ENCODE assay signal across 18 cellular contexts in the genomic region with DNA sequence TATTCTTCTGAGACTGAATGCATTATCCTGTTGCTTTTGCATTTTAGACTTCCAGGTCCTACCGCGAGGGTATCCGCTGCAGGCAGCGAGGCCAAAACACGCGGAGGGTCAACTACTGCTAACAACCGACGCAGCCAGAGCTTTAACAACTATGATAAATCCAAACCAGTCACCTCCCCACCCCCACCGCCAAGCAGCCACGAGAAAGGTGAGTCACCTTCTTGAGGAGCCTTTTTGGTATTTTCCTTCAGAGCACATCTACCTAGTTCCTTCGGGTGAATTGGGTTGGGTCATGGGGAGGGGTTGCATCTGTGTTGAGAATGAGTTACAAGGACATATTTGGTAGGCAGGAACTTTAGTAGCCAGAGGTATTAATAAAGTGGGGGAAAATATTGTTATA.
A peak's percentile ranks its signal among the peaks of the same experiment; 100 is the strongest.
DNase-seq lines count a peak whose midpoint lies in the region; ATAC-seq, FAIRE-seq and TF ChIP-seq lines count a peak whose summit lies in the region.
"Had no signal": no experiment of that assay in that cellular context is flagged by ENCODE, and none has a peak within 500 bp of the region (broad histone marks: within the 10 kb centered on the region; RNA-seq: fewer than 3 reads in every experiment).

No MANE protein-coding gene starts in this region.

- H2BK120ac ChIP-seq in H9 (ENCODE audit: low read depth, low read length, poor library complexity, severe bottlenecking): no peak overlapping the region

- no peak overlapping the region for H3K27ac ChIP-seq in H9 (ENCODE audit: insufficient read length, low read depth, low read length)
- H3K27ac ChIP-seq in thoracic aorta: peak overlapping the region in 1 of 2 donors; percentile 45
- no peak overlapping the region for H3K27ac ChIP-seq in heart left ventricle
- H3K27ac ChIP-seq: parathyroid adenoma, tibial nerve had no signal

- H3K4me3 Mint-ChIP-seq in H9 (no peak overlapping the region), T-helper 17 cell (no peak overlapping the region)
- H3K4me3 Mint-ChIP-seq: activated naive CD8-positive, alpha-beta T cell; brain; natural killer cell had no signal

- no peak overlapping the region for H2AFZ ChIP-seq in H9 (ENCODE audit: low read length)
- H2AFZ ChIP-seq: parathyroid adenoma had no signal

- H4K5ac ChIP-seq in H9 (ENCODE audit: insufficient read length, low read depth, low read length): no peak overlapping the region

- no peak overlapping the region for H3K23ac ChIP-seq in H9 (ENCODE audit: insufficient read length, low read depth, low read length)

- no peak overlapping the region for H3K18ac ChIP-seq in H9 (ENCODE audit: insufficient read length, low read depth, low read length)

- FAIRE-seq in RCC 7860 (lab: Jason Lieb, UNC) (no peak), GM19239 (lab: Jason Lieb, UNC) (no peak)

- no peak overlapping the region for H3K4me2 ChIP-seq in H9 (ENCODE audit: insufficient read depth, insufficient read length, low read length)

- H2BK12ac ChIP-seq in H9 (ENCODE audit: insufficient read length, low read depth, low read length): no peak overlapping the region

- no peak overlapping the region for H2AK5ac ChIP-seq in H9 (ENCODE audit: insufficient read length, low read length)

- H2BK20ac ChIP-seq in H9 (ENCODE audit: low read depth, low read length, poor library complexity, severe bottlenecking): no peak overlapping the region

- H4K8ac ChIP-seq in H9 (replicated peaks; ENCODE audit: insufficient read length, low read depth, low read length): no peak overlapping the region

- H3K9me3 ChIP-seq in H9 (ENCODE audit: control insufficient read depth, low read depth, low read length): no peaks in the 10 kb centered on the region
- no peaks in the 10 kb centered on the region for H3K9me3 ChIP-seq in thoracic aorta
- H3K9me3 ChIP-seq in heart left ventricle: no peaks in the 10 kb centered on the region
- H3K9me3 ChIP-seq in T-helper 17 cell (ENCODE audit: control insufficient read depth, low read length, poor library complexity, severe bottlenecking): no peaks in the 10 kb centered on the region
- H3K9me3 ChIP-seq: tibial nerve had no signal

- H3T11ph ChIP-seq in H9 (ENCODE audit: low read length): no peak overlapping the region

- H4K91ac ChIP-seq in H9 (ENCODE audit: insufficient read length, low read depth, low read length): no peak overlapping the region

- no CpG with 5 or more reads among the region's 11 CpGs for WGBS in H9 (ENCODE audit: extremely low coverage, insufficient read length, low lambda C conversion rate)
- WGBS in heart left ventricle, 4 donors: 91 to 95% (median 93%) methylated on average over 11 of the region's 11 CpGs

- H3K23me2 ChIP-seq in H9 (ENCODE audit: insufficient read length, low read depth, low read length, poor library complexity, severe bottlenecking): no peaks in the 10 kb centered on the region

- ATAC-seq in thoracic aorta (ENCODE audit: insufficient number of reproducible peaks, low FRiP score, low read depth) (peak; percentile 11), heart left ventricle (no peak), T-helper 17 cell (no peak)
- ATAC-seq: natural killer cell had no signal

- H3K9me3 Mint-ChIP-seq in H9: 0 out of 5 replicates have a peak, but pooled peaks cover 0 to 3% of the 10 kb centered on the region in 2 experiments
- H3K9me3 Mint-ChIP-seq: natural killer cell had no signal

- H3K27me3 ChIP-seq in H9 (ENCODE audit: insufficient read depth, low read length) (no peaks in the 10 kb centered on the region), thoracic aorta (replicated peaks; ENCODE audit: insufficient read depth) (no peaks in the 10 kb centered on the region), heart left ventricle (no peaks in the 10 kb centered on the region)
- H3K27me3 ChIP-seq: tibial nerve had no signal

- peaks cover 27% of the 10 kb centered on the region for H3K36me3 ChIP-seq in thoracic aorta
- peaks cover 0 to 28% (median 0%) of the 10 kb centered on the region in 9 donors for H3K36me3 ChIP-seq in heart left ventricle

- H3K27me3 Mint-ChIP-seq in H9 (ENCODE audit: low read depth) (no peaks in the 10 kb centered on the region), T-helper 17 cell (peaks cover 13% of the 10 kb centered on the region)
- H3K27me3 Mint-ChIP-seq: activated naive CD8-positive, alpha-beta T cell had no signal

- no peak overlapping the region for H2BK5ac ChIP-seq in H9 (ENCODE audit: insufficient read length, low read length)

- no peak overlapping the region for H3K56ac ChIP-seq in H9 (ENCODE audit: insufficient read length, low read depth, low read length)

- H3K4me1 Mint-ChIP-seq in H9 (peaks cover 11 to 22% of the 10 kb centered on the region in 2 experiments), T-helper 17 cell (no peaks in the 10 kb centered on the region)
- H3K4me1 Mint-ChIP-seq: natural killer cell had no signal

- H3K27ac Mint-ChIP-seq in H9 (peak overlapping the region; percentile 8 to 81 (median 76); a peak in 5 of 7 replicates), T-helper 17 cell (no peak overlapping the region)
- H3K27ac Mint-ChIP-seq: activated naive CD8-positive, alpha-beta T cell; brain; natural killer cell had no signal

- TF ChIP-seq CTCF in H9 (conservative IDR thresholded peaks at IDR 0.05) (no peak), fibroblast of mammary gland (conservative IDR thresholded peaks at IDR 0.05; ENCODE audit: control insufficient read depth, insufficient read depth, low read depth, low read length) (no peak), thoracic aorta (IDR thresholded peaks at IDR 0.05) (no peak), heart left ventricle (IDR thresholded peaks at IDR 0.05) (no peak)

- no peaks in the 10 kb centered on the region for H3K4me1 ChIP-seq in H9 (ENCODE audit: insufficient read depth, low read length)
- peaks cover 14 to 39% of the 10 kb centered on the region in 2 donors for H3K4me1 ChIP-seq in thoracic aorta (ENCODE audit: control insufficient read depth in 1 of 2, low read depth in 2 of 2)
- H3K4me1 ChIP-seq in heart left ventricle: peaks cover 0 to 23% (median 7%) of the 10 kb centered on the region in 12 donors
- H3K4me1 ChIP-seq: parathyroid adenoma had no signal

- H3K36me3 Mint-ChIP-seq in H9 (ENCODE audit: insufficient read depth in 1 of 3, low read depth in 3 of 3) (peaks cover 25 to 46% (median 38%) of the 10 kb centered on the region in 3 experiments; a peak in 6 of 7 replicates), T-helper 17 cell (ENCODE audit: low read depth) (no peaks in the 10 kb centered on the region)
- H3K36me3 Mint-ChIP-seq: activated naive CD8-positive, alpha-beta T cell; natural killer cell had no signal

- H3K4me3 ChIP-seq in fibroblast of mammary gland (ENCODE audit: control insufficient read depth, low read depth, low read length) (no peak overlapping the region), thoracic aorta (no peak overlapping the region), heart left ventricle (no peak overlapping the region)
- H3K4me3 ChIP-seq: tibial nerve had no signal

- H3K79me2 ChIP-seq in H9 (ENCODE audit: insufficient read depth, low read length): no peaks in the 10 kb centered on the region
- H3K79me2 ChIP-seq: parathyroid adenoma had no signal

- intact Hi-C loops in heart left ventricle (cut with DNase I): no loop called here

- H3K14ac ChIP-seq in H9 (ENCODE audit: insufficient read depth, low read length): no peak overlapping the region

- H3K9ac ChIP-seq in H9 (ENCODE audit: extremely low read depth, insufficient read length, low read length): no peak overlapping the region
- H3K9ac ChIP-seq: parathyroid adenoma had no signal

- H3K79me1 ChIP-seq in H9 (ENCODE audit: insufficient read depth, low read depth, low read length, poor library complexity, severe bottlenecking): no peaks in the 10 kb centered on the region

- H4K20me1 ChIP-seq in H9 (ENCODE audit: control insufficient read depth, insufficient read depth, insufficient read length): no peaks in the 10 kb centered on the region

- no peak for TF ChIP-seq POLR2A in heart left ventricle (IDR thresholded peaks at IDR 0.05)

- peak; percentile 39 for DNase-seq in H9
- peak; percentile 15 for DNase-seq in RCC 7860 (ENCODE audit: low spot score)
- DNase-seq in fibroblast of mammary gland (ENCODE audit: low read depth): peak; percentile 14
- DNase-seq in thoracic aorta (ENCODE audit: low spot score): no peak
- no peak for DNase-seq in heart left ventricle
- no peak for DNase-seq in GM19239 (ENCODE audit: insufficient read length, low spot score)
- no peak for DNase-seq in T-helper 17 cell
- DNase-seq: DMS79; natural killer cell; NCI-H2107; NCI-H524; stimulated activated CD4-positive, alpha-beta T cell treated with anti-CD3 and anti-CD28 coated beads, Interleukin-2, amount 100 ng/mL, for 24 hours; stimulated activated naive CD4-positive, alpha-beta T cell treated with Interleukin-2 at 50 U/mL for 16 hours; T1000 had no signal

- H2BK15ac ChIP-seq in H9 (ENCODE audit: low read depth, low read length): no peak overlapping the region

- no peak overlapping the region for H3K4ac ChIP-seq in H9 (ENCODE audit: low read depth, low read length)

Comparison
In these comparisons a context has a peak if more than half of its experiments do, and no peak if none do; other contexts are left out.
1. DNase-seq: peak in H9 (single experiment), RCC 7860 (single experiment) and fibroblast of mammary gland (single experiment); none in thoracic aorta (single experiment), heart left ventricle (0 of 5), GM19239 (single experiment) and T-helper 17 cell (0 of 3).